In genomic region chr15:78685925-78686324, GRCh38 we compare ENCODE assay signal across 18 cellular contexts. TPM values are rescaled to one million over a fixed set of nuclear protein-coding genes. Genes with fewer than 3 reads are reported as not detected.
"Had no signal": no experiment of that assay in that cellular context is flagged by ENCODE, and none has a peak within 500 bp of the region (broad histone marks: within the 10 kb centered on the region; RNA-seq: fewer than 3 reads in every experiment).

No MANE protein-coding gene starts in this region.

- H3K4me3 Mint-ChIP-seq: activated CD8-positive, alpha-beta T cell treated with anti-CD3 and anti-CD28 coated beads for 36 hours; naive B cell; stimulated activated naive B cell treated with anti-CD40 and anti-IgM and Interleukin-4, amounts not matched to agents 10 μg/mL and 1 μg/mL and 100 μg/mL, for 72 hours; T-helper 17 cell had no signal

- H3K36me3 ChIP-seq: gastrocnemius medialis, heart right ventricle, tibial artery, vagina had no signal

- H3K36me3 Mint-ChIP-seq: naive B cell; stimulated activated naive B cell treated with anti-CD40 and anti-IgM and Interleukin-4, amounts not matched to agents 10 μg/mL and 1 μg/mL and 100 μg/mL, for 72 hours had no signal

- H3K4me1 ChIP-seq: gastrocnemius medialis, tibial artery had no signal

- H3K4me3 ChIP-seq: gastrocnemius medialis, heart right ventricle, lung, tibial artery, vagina had no signal

- DNase-seq: activated CD4-positive, alpha-beta T cell treated with anti-CD3 and anti-CD28 coated beads for 4 hours; activated CD8-positive, alpha-beta T cell treated with anti-CD3 and anti-CD28 coated beads for 36 hours; activated naive CD4-positive, alpha-beta T cell treated with Interleukin-2 at 50 U/mL for 16 hours; activated T-cell treated with anti-CD3 and anti-CD28 coated beads for 4 hours; aorta; erythroblast; gastrocnemius medialis; heart right ventricle; left colon; naive B cell; stimulated activated CD4-positive, alpha-beta T cell treated with anti-CD3 and anti-CD28 coated beads, Interleukin-2, amount 100 ng/mL, for 48 hours; stimulated activated naive B cell treated with anti-CD40 and anti-IgM and Interleukin-4, amounts not matched to agents 10 μg/mL and 1 μg/mL and 100 μg/mL, for 72 hours; T-helper 17 cell; tibial artery had no signal

- H3K27ac Mint-ChIP-seq: activated CD8-positive, alpha-beta T cell treated with anti-CD3 and anti-CD28 coated beads for 36 hours; stimulated activated naive B cell treated with anti-CD40 and anti-IgM and Interleukin-4, amounts not matched to agents 10 μg/mL and 1 μg/mL and 100 μg/mL, for 72 hours; T-helper 17 cell had no signal

- H3K4me1 Mint-ChIP-seq: naive B cell had no signal

- H3K27me3 Mint-ChIP-seq: activated CD8-positive, alpha-beta T cell treated with anti-CD3 and anti-CD28 coated beads for 36 hours; naive B cell; stimulated activated naive B cell treated with anti-CD40 and anti-IgM and Interleukin-4, amounts not matched to agents 10 μg/mL and 1 μg/mL and 100 μg/mL, for 72 hours had no signal

- H3K27me3 ChIP-seq: gastrocnemius medialis, heart right ventricle, vagina had no signal

- ATAC-seq: activated CD8-positive, alpha-beta T cell treated with anti-CD3 and anti-CD28 coated beads for 36 hours; gastrocnemius medialis; heart right ventricle; left colon; stimulated activated naive B cell treated with anti-CD40 and anti-IgM and Interleukin-4, amounts not matched to agents 10 μg/mL and 1 μg/mL and 100 μg/mL, for 72 hours; T-helper 17 cell had no signal

- H3K9me3 ChIP-seq: gastrocnemius medialis, tibial artery, vagina had no signal

- H3K27ac ChIP-seq: gastrocnemius medialis, heart right ventricle, tibial artery, vagina had no signal

- H3K9me3 Mint-ChIP-seq: activated CD8-positive, alpha-beta T cell treated with anti-CD3 and anti-CD28 coated beads for 36 hours; stimulated activated naive B cell treated with anti-CD40 and anti-IgM and Interleukin-4, amounts not matched to agents 10 μg/mL and 1 μg/mL and 100 μg/mL, for 72 hours had no signal

RNA-seq across cellular contexts. Expression of gene CHRNB4, which starts 44.9 kb away (rescaled TPM):
- total RNA-seq: activated CD8-positive, alpha-beta T cell treated with anti-CD3 and anti-CD28 coated beads for 36 hours; aorta; gastrocnemius medialis; lung; mononuclear cell; posterior vena cava; T-helper 17 cell had no signal
- polyA plus RNA-seq: aorta had no signal
